1 cellular context compared by ENCODE assay signal in genomic region chr12:75389706-75390105, GRCh38.
TF ChIP-seq lines count a peak whose summit lies in the region.

No MANE protein-coding gene starts in this region.

TF ChIP-seq in HepG2, 621 proteins besides CTCF, POLR2A, EP300 and RAD21:
- TF ChIP-seq RAD51 (IDR thresholded peaks at IDR 0.05; ENCODE audit: borderline replicate concordance) (no peak), ZNF496 (CRISPR knock-in tag; IDR thresholded peaks at IDR 0.05; ENCODE audit: insufficient replicate concordance) (no peak)
